ENCODE assay signal across 12 cellular contexts in the genomic region with DNA sequence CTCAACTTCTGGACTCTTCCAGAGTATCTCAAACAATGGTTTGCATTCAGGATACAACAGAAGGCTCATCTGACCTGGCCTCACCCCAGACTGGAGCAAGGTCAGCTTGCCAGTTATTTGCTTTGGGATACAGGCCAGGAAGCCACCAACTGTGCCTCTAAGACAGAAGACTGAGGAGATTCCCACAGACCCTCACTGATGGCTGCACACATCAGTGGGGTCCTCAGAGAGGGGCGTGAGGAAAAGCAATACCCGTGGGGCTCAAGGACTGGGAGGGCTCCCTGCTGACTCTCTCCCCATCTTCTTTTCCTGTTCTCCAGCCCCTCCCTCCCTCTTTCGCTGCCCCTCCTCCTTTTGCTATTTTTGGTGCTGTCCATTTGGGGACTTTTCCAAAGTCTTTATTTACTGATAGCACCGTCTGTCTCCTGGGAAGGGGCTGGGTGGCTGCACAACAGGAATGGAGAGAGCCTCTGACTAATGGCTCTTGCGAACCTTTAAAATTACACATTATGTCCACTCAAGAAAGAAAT. TPM values are rescaled to one million over a fixed set of nuclear protein-coding genes. Genes with fewer than 3 reads are reported as not detected.
A peak's percentile ranks its signal among the peaks of the same experiment; 100 is the strongest.
DNase-seq lines count a peak whose midpoint lies in the region; ATAC-seq and TF ChIP-seq lines count a peak whose summit lies in the region.
"Had no signal": no experiment of that assay in that cellular context is flagged by ENCODE, and none has a peak within 500 bp of the region (broad histone marks: within the 10 kb centered on the region; RNA-seq: fewer than 3 reads in every experiment).

No MANE protein-coding gene starts in this region.

- no peak overlapping the region for H2AFZ ChIP-seq in neural progenitor cell (replicated peaks)

- H3K27ac Mint-ChIP-seq in glutamatergic neuron (ENCODE audit: unreplicated experiment) (peak overlapping the region; percentile 86), neural progenitor cell (peak overlapping the region; percentile 66)

- H3K4me2 ChIP-seq in neural progenitor cell = peak overlapping the region; percentile 51

- no peak for TF ChIP-seq POLR2A in ovary (IDR thresholded peaks at IDR 0.05)

- CTCF ChIA-PET in RWPE1 (lab: Yijun Ruan, JAX) = no interaction called here

- TF ChIP-seq EP300 in ovary (IDR thresholded peaks at IDR 0.05) = no peak

- no peaks in the 10 kb centered on the region for H3K36me3 ChIP-seq in neural progenitor cell
- H3K36me3 ChIP-seq in ovary = no peaks in the 10 kb centered on the region
- H3K36me3 ChIP-seq: upper lobe of right lung had no signal

- no peaks in the 10 kb centered on the region for H3K9me3 Mint-ChIP-seq in glutamatergic neuron (ENCODE audit: unreplicated experiment)
- peaks cover 7% of the 10 kb centered on the region for H3K9me3 Mint-ChIP-seq in neural progenitor cell

- DNase-seq in RWPE1 (ENCODE audit: low spot score) (no peak), glutamatergic neuron (no peak), neural progenitor cell (ENCODE audit: low spot score) (peak; percentile 23), ovary (no peak), foreskin keratinocyte (no peak)
- DNase-seq: activated gamma-delta T cell treated with Interleukin-2 at 50 U/mL for 16 hours, NCI-H2029 treated with DMSO at 0.1 percent for 48 hours, SHP77, upper lobe of right lung had no signal

- H3K4me3 Mint-ChIP-seq in glutamatergic neuron (ENCODE audit: unreplicated experiment) (peak overlapping the region; percentile 75), neural progenitor cell (peak overlapping the region; percentile 27)

- H3K4me1 Mint-ChIP-seq in glutamatergic neuron (ENCODE audit: low read depth, unreplicated experiment) (peaks cover 37% of the 10 kb centered on the region), neural progenitor cell (peaks cover 63% of the 10 kb centered on the region)

- no peaks in the 10 kb centered on the region for H3F3A ChIP-seq in neural progenitor cell (ENCODE audit: low read depth)

- intact Hi-C loops in ovary (cut with DNase I) = no loop called here

- peaks cover 5% of the 10 kb centered on the region for H3K27me3 Mint-ChIP-seq in glutamatergic neuron (ENCODE audit: unreplicated experiment)
- no peaks in the 10 kb centered on the region for H3K27me3 Mint-ChIP-seq in neural progenitor cell (ENCODE audit: insufficient read depth, low read depth)

- H3K9me3 ChIP-seq in neural progenitor cell (ENCODE audit: low read depth) (peaks cover 2% of the 10 kb centered on the region), ovary (no peaks in the 10 kb centered on the region)
- H3K9me3 ChIP-seq: upper lobe of right lung had no signal

- H3K4me3 ChIP-seq in neural progenitor cell (no peak overlapping the region), ovary (no peak overlapping the region)
- H3K4me3 ChIP-seq: upper lobe of right lung had no signal

- H3K9ac ChIP-seq in neural progenitor cell = no peak overlapping the region

- H4K20me1 ChIP-seq in neural progenitor cell (ENCODE audit: low read depth) = peaks cover 26% of the 10 kb centered on the region

- ATAC-seq in HG03439 (IDR thresholded peaks at IDR 0.05; ENCODE audit: unreplicated experiment) (no peak), HG03108 (IDR thresholded peaks at IDR 0.05; ENCODE audit: unreplicated experiment) (no peak), foreskin keratinocyte (no peak)
- ATAC-seq: upper lobe of right lung had no signal

- H3K4me1 ChIP-seq in neural progenitor cell (peaks cover 38% of the 10 kb centered on the region), ovary (ENCODE audit: insufficient read depth) (peaks cover 16% of the 10 kb centered on the region), foreskin keratinocyte (peaks cover 33% of the 10 kb centered on the region)

- no peaks in the 10 kb centered on the region for H3K36me3 Mint-ChIP-seq in glutamatergic neuron (ENCODE audit: unreplicated experiment)
- H3K36me3 Mint-ChIP-seq in neural progenitor cell = peaks cover 14% of the 10 kb centered on the region

- TF ChIP-seq CTCF in C4-2B (conservative IDR thresholded peaks at IDR 0.05) (no peak), RWPE1 (conservative IDR thresholded peaks at IDR 0.05; ENCODE audit: low read depth) (no peak), glutamatergic neuron (IDR thresholded peaks at IDR 0.05; ENCODE audit: partially characterized antibody, unreplicated experiment) (no peak), neural progenitor cell (IDR thresholded peaks at IDR 0.05) (no peak), ovary (IDR thresholded peaks at IDR 0.05) (no peak), foreskin keratinocyte (conservative IDR thresholded peaks at IDR 0.05) (no peak)

- WGBS in ovary, 3 donors = 39 to 53% (median 46%) methylated on average over 5 of the region's 5 CpGs

- peak overlapping the region; percentile 67 for H3K27ac ChIP-seq in C4-2B
- peak overlapping the region; percentile 60 for H3K27ac ChIP-seq in RWPE1
- H3K27ac ChIP-seq in neural progenitor cell = no peak overlapping the region
- H3K27ac ChIP-seq in ovary = no peak overlapping the region
- H3K27ac ChIP-seq in foreskin keratinocyte = no peak overlapping the region
- H3K27ac ChIP-seq: upper lobe of right lung had no signal

- H3K79me2 ChIP-seq in neural progenitor cell (ENCODE audit: low read depth) = peaks cover 12% of the 10 kb centered on the region

- no peaks in the 10 kb centered on the region for H3K27me3 ChIP-seq in neural progenitor cell
- no peaks in the 10 kb centered on the region for H3K27me3 ChIP-seq in ovary
- no peaks in the 10 kb centered on the region for H3K27me3 ChIP-seq in foreskin keratinocyte
- H3K27me3 ChIP-seq: upper lobe of right lung had no signal

- POLR2A ChIA-PET in RWPE1 (lab: Yijun Ruan, JAX; ENCODE audit: low non-redundant PET) = no interaction called here

RNA-seq across cellular contexts. Expression of a gene that starts 23.2 kb away (rescaled TPM):
- total RNA-seq in glutamatergic neuron (ENCODE audit: unreplicated experiment) (21.2 TPM), neural progenitor cell (ENCODE audit: low replicate concordance) (12.1 and 17.5 TPM in 2 replicates), ovary (10 to 100 TPM; 21.3 to 31.4 (median 24.4) TPM), foreskin keratinocyte (46.2 and 47.2 TPM in 2 replicates)
- polyA plus RNA-seq in ovary (1 to 10 TPM; 4.1 to 7.4 TPM), foreskin keratinocyte (0.99 and 1.6 TPM in 2 replicates)

Comparison
In these comparisons a context has a peak if more than half of its experiments do, and no peak if none do; other contexts are left out.
1. H3K27ac ChIP-seq: peak in C4-2B (single experiment) and RWPE1 (single experiment); none in neural progenitor cell (single experiment), ovary (0 of 2) and foreskin keratinocyte (single experiment).